In the genomic region with DNA sequence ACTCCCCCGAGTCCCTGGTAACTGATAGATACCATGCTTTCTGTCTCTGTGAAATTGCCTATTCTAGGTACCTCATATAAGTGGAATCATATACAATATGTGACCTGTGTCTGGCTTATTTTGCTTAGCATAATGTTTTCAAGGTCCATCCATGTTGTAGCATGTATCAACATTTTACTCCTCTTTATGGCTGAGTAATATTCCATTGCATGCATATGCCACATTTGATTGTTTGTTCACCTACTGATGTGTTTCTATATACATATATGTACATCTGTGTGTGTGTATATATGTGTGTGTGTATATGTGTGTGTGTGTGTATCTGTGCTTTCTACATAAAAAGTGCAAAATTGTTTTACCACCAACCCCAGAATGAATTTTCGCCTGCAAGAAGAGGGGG, we compare ENCODE assay signal across 27 cellular contexts.
"Had no signal": no experiment of that assay in that cellular context is flagged by ENCODE, and none has a peak within 500 bp of the region (broad histone marks: within the 10 kb centered on the region; RNA-seq: fewer than 3 reads in every experiment).

No MANE protein-coding gene starts in this region.

- H2AFZ ChIP-seq: hepatocyte had no signal

- H3K4me2 ChIP-seq: hepatocyte had no signal

- H3K79me2 ChIP-seq: hepatocyte had no signal

- H3K9me3 ChIP-seq: left lung, lower lobe of right lung, mucosa of descending colon, ovary, suprapubic skin, thoracic aorta, tibial artery, upper lobe of right lung had no signal

- H3K27me3 ChIP-seq: heart right ventricle, hepatocyte, left lung, ovary, suprapubic skin, tibial artery, upper lobe of right lung had no signal

- DNase-seq: heart right ventricle; islet precursor cell; kidney glomerular epithelial cell; left colon; left lung; lower lobe of right lung; mesendoderm; mucosa of descending colon; naive thymus-derived CD4-positive, alpha-beta T cell; ovary; retina; right cardiac atrium; stimulated activated CD4-positive, alpha-beta T cell treated with anti-CD3 and anti-CD28 coated beads, Interleukin-12 subunit alpha, Interleukin-12 subunit beta, amount 100 ng/mL, for 4 hours; stimulated activated CD4-positive, alpha-beta T cell treated with anti-CD3 and anti-CD28 coated beads, Interleukin-15, amount 100 ng/mL, for 24 hours; stimulated activated CD4-positive, alpha-beta T cell treated with anti-CD3 and anti-CD28 coated beads, Interleukin-4, amount 100 ng/mL, for 24 hours; stimulated activated naive CD4-positive, alpha-beta T cell; tibial artery; trophoblast cell; upper lobe of right lung had no signal

- FAIRE-seq: urothelium cell line had no signal

- H3K27ac ChIP-seq: heart right ventricle, hepatocyte, left lung, lower lobe of right lung, ovary, suprapubic skin, thoracic aorta, tibial artery, upper lobe of right lung had no signal

- ATAC-seq: heart right ventricle; left colon; left lung; lower lobe of right lung; mucosa of descending colon; naive thymus-derived CD4-positive, alpha-beta T cell; natural killer cell treated with Interleukin-12 subunit alpha and Interleukin-12 subunit beta and Interleukin-15 and Interleukin-18, amount 100 ng/mL, for 72 hours; right cardiac atrium; sciatic nerve; stimulated activated effector memory CD8-positive, alpha-beta T cell treated with anti-CD3 and anti-CD28 coated beads, Interleukin-12 subunit alpha, Interleukin-12 subunit beta, amount 100 ng/mL, for 72 hours; upper lobe of right lung had no signal

- H3K36me3 ChIP-seq: left lung, lower lobe of right lung, ovary, suprapubic skin, upper lobe of right lung had no signal

- H3K4me3 ChIP-seq: heart right ventricle, hepatocyte, left lung, lower lobe of right lung, mucosa of descending colon, ovary, skin epidermis, suprapubic skin, thoracic aorta, tibial artery, upper lobe of right lung had no signal

- H3K4me1 ChIP-seq: heart right ventricle, left lung, lower lobe of right lung, tibial artery, upper lobe of right lung had no signal
